32 cellular contexts compared by ENCODE assay signal in the genomic region with DNA sequence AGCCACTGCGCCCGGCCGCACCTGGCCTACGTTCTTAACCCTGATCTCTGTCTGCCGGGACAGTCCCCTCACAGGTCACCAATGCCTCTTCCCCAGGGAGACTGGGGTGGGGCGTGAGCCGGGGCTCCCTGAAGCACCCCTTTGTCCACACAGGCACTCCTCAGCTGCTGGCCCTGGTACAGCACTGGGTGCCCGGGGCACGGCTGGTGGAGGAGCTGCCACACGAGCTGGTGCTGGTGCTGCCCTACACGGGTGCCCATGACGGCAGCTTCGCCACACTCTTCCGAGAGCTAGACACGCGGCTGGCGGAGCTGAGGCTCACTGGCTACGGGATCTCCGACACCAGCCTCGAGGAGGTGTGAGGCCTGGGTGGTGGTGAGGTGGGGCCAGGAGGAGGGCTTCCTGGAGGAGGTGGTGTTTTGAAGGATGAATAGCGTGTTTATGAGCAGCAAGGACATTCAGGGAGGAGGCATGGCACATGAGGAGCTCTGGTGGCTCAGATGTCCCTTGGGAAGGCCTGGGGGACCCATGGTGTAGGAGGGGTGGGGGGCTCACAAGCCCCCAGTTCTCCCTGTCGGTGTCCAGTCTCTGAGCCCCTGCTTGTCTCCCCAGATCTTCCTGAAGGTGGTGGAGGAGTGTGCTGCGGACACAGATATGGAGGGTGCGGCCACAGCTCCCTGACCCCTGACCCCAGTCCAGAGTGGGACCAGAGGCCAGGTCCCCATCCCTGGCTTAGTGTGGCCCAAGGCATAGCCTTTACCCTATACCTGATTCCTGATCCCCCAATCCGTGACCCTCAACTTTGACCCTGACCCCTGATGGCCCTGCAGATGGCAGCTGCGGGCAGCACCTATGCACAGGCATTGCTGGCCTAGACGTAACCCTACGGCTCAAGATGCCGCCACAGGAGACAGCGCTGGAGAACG. TPM values are rescaled to one million over a fixed set of nuclear protein-coding genes. Genes with fewer than 3 reads are reported as not detected.
DNase-seq lines count a peak whose midpoint lies in the region; ATAC-seq and TF ChIP-seq lines count a peak whose summit lies in the region.
"Had no signal": no experiment of that assay in that cellular context is flagged by ENCODE, and none has a peak within 500 bp of the region (broad histone marks: within the 10 kb centered on the region; RNA-seq: fewer than 3 reads in every experiment).

No MANE protein-coding gene starts in this region.

- intact Hi-C loops in activated CD8-positive, alpha-beta T cell treated with anti-CD3 and anti-CD28 coated beads for 36 hours (cut with micrococcal nuclease), result no loop called here

- H3K27ac Mint-ChIP-seq in activated CD8-positive, alpha-beta T cell treated with anti-CD3 and anti-CD28 coated beads, Interleukin-2, amount 10 ng/mL, durations not matched to agents 7 days and 5 days, result peak overlapping the region; percentile 30
- no peak overlapping the region for H3K27ac Mint-ChIP-seq in activated CD8-positive, alpha-beta T cell treated with anti-CD3 and anti-CD28 coated beads for 36 hours
- H3K27ac Mint-ChIP-seq in activated T-helper 17 cell treated with anti-CD3 and anti-CD28 coated beads, Interleukin-2, amount 50 U/mL, for 72 hours, result peak overlapping the region; percentile 62
- peak overlapping the region; percentile 44 for H3K27ac Mint-ChIP-seq in stimulated activated memory B cell treated with anti-CD40 and anti-IgM and Interleukin-4, amounts not matched to agents 10 μg/mL and 1 μg/mL and 100 μg/mL, for 72 hours
- H3K27ac Mint-ChIP-seq: activated naive CD8-positive, alpha-beta T cell treated with anti-CD3 and anti-CD28 coated beads for 36 hours; stimulated activated naive CD8-positive, alpha-beta T cell treated with anti-CD3 and anti-CD28 coated beads, Interleukin-15, Interleukin-2, amounts not matched to agents 100 ng/mL and 50 ng/mL, for 24 hours had no signal

- H3K4me1 Mint-ChIP-seq in activated CD8-positive, alpha-beta T cell treated with anti-CD3 and anti-CD28 coated beads, Interleukin-2, amount 10 ng/mL, durations not matched to agents 7 days and 5 days (ENCODE audit: low read depth), result peaks cover 18% of the 10 kb centered on the region
- H3K4me1 Mint-ChIP-seq in activated CD8-positive, alpha-beta T cell treated with anti-CD3 and anti-CD28 coated beads for 36 hours (ENCODE audit: low read depth), result peaks cover 19% of the 10 kb centered on the region
- H3K4me1 Mint-ChIP-seq in activated T-helper 17 cell treated with anti-CD3 and anti-CD28 coated beads, Interleukin-2, amount 50 U/mL, for 72 hours, result peaks cover 19% of the 10 kb centered on the region
- H3K4me1 Mint-ChIP-seq in stimulated activated memory B cell treated with anti-CD40 and anti-IgM and Interleukin-4, amounts not matched to agents 10 μg/mL and 1 μg/mL and 100 μg/mL, for 72 hours, result peaks cover 31% of the 10 kb centered on the region

- H3K9me3 Mint-ChIP-seq in activated CD8-positive, alpha-beta T cell treated with anti-CD3 and anti-CD28 coated beads, Interleukin-2, amount 10 ng/mL, durations not matched to agents 7 days and 5 days (ENCODE audit: insufficient read depth), result no peaks in the 10 kb centered on the region
- peaks cover 14% of the 10 kb centered on the region for H3K9me3 Mint-ChIP-seq in activated CD8-positive, alpha-beta T cell treated with anti-CD3 and anti-CD28 coated beads for 36 hours
- H3K9me3 Mint-ChIP-seq in activated T-helper 17 cell treated with anti-CD3 and anti-CD28 coated beads, Interleukin-2, amount 50 U/mL, for 72 hours, result no peaks in the 10 kb centered on the region
- no peaks in the 10 kb centered on the region for H3K9me3 Mint-ChIP-seq in stimulated activated memory B cell treated with anti-CD40 and anti-IgM and Interleukin-4, amounts not matched to agents 10 μg/mL and 1 μg/mL and 100 μg/mL, for 72 hours
- H3K9me3 Mint-ChIP-seq: activated T-helper 1 cell treated with anti-CD3 and anti-CD28 coated beads, Interleukin-12 subunit alpha, Interleukin-12 subunit beta, Interleukin-2, Interleukin-4 antibody, amounts not matched to agents 30 ng/mL and 10 ng/mL and 1 ng/mL, durations not matched to agents 14 hours and 24 hours and 36 hours; stimulated activated naive CD8-positive, alpha-beta T cell treated with anti-CD3 and anti-CD28 coated beads, Interleukin-15, Interleukin-2, amounts not matched to agents 100 ng/mL and 50 ng/mL, for 24 hours had no signal

- DNase-seq in activated CD8-positive, alpha-beta T cell treated with anti-CD3 and anti-CD28 coated beads, Interleukin-2, amount 10 ng/mL, durations not matched to agents 7 days and 5 days, result no peak
- DNase-seq in activated CD8-positive, alpha-beta T cell treated with anti-CD3 and anti-CD28 coated beads for 36 hours, result no peak
- no peak for DNase-seq in DMS53 treated with DMSO at 0.1 percent for 48 hours (lab: John Stamatoyannopoulos, UW; ENCODE audit: unreplicated experiment)
- no peak for DNase-seq in activated CD4-positive, alpha-beta T cell treated with anti-CD3 and anti-CD28 coated beads for 4 hours
- DNase-seq: activated CD4-positive, alpha-beta T cell treated with anti-CD3 and anti-CD28 coated beads, Interleukin-2, amount 50 U/mL, for 1 hour; activated naive CD8-positive, alpha-beta T cell treated with anti-CD3 and anti-CD28 coated beads for 36 hours; AML-193; cortex of kidney; DMS53; head of caudate nucleus; naive thymus-derived CD8-positive, alpha-beta T cell; NCI-H1092; NCI-H187 treated with DMSO at 0.1 percent for 48 hours; NCI-H524 treated with DMSO at 0.1 percent for 48 hours; NK-92 treated with Interleukin-12 subunit alpha and Interleukin-12 subunit beta, amount 100 ng/mL, for 24 hours; PC-9; SHP77 treated with DMSO at 0.1 percent for 48 hours; SW 1271; T1000; WERI-Rb-1 had no signal

- peaks cover 44% of the 10 kb centered on the region for H3K36me3 Mint-ChIP-seq in activated CD8-positive, alpha-beta T cell treated with anti-CD3 and anti-CD28 coated beads, Interleukin-2, amount 10 ng/mL, durations not matched to agents 7 days and 5 days (ENCODE audit: low read depth)
- H3K36me3 Mint-ChIP-seq in activated CD8-positive, alpha-beta T cell treated with anti-CD3 and anti-CD28 coated beads for 36 hours (ENCODE audit: low read depth), result peaks cover 29% of the 10 kb centered on the region
- peaks cover 14% of the 10 kb centered on the region for H3K36me3 Mint-ChIP-seq in activated T-helper 17 cell treated with anti-CD3 and anti-CD28 coated beads, Interleukin-2, amount 50 U/mL, for 72 hours (ENCODE audit: low read depth)
- peaks cover 59% of the 10 kb centered on the region for H3K36me3 Mint-ChIP-seq in stimulated activated memory B cell treated with anti-CD40 and anti-IgM and Interleukin-4, amounts not matched to agents 10 μg/mL and 1 μg/mL and 100 μg/mL, for 72 hours

- POLR2A ChIA-PET in activated CD8-positive, alpha-beta T cell treated with anti-CD3 and anti-CD28 coated beads, Interleukin-2, amount 10 ng/mL, durations not matched to agents 7 days and 5 days (lab: Charles Lee), result interaction anchor here (0.8 to 1.6 kb wide), 2 partner anchors 10 to 14 kb away, joined by 3 to 5 read pairs; a partner anchor contains a TSS
- POLR2A ChIA-PET in activated CD8-positive, alpha-beta T cell treated with anti-CD3 and anti-CD28 coated beads for 36 hours (lab: Charles Lee), result interaction anchor here (1.5 to 1.6 kb wide), 2 partner anchors 11 to 13 kb away, joined by 3 to 4 read pairs; no protein-coding TSS in a partner anchor

- ATAC-seq in activated CD8-positive, alpha-beta T cell treated with anti-CD3 and anti-CD28 coated beads, Interleukin-2, amount 10 ng/mL, durations not matched to agents 7 days and 5 days, result peak; percentile 12
- ATAC-seq in activated CD8-positive, alpha-beta T cell treated with anti-CD3 and anti-CD28 coated beads for 36 hours, result no peak
- no peak for ATAC-seq in activated T-helper 17 cell treated with anti-CD3 and anti-CD28 coated beads, Interleukin-2, amount 50 U/mL, for 72 hours (replicated peaks)
- peak; percentile 18 for ATAC-seq in stimulated activated memory B cell treated with anti-CD40 and anti-IgM and Interleukin-4, amounts not matched to agents 10 μg/mL and 1 μg/mL and 100 μg/mL, for 72 hours

- no peak for TF ChIP-seq CTCF in activated CD8-positive, alpha-beta T cell treated with anti-CD3 and anti-CD28 coated beads for 36 hours (IDR thresholded peaks at IDR 0.05)

- H3K27me3 Mint-ChIP-seq in activated CD8-positive, alpha-beta T cell treated with anti-CD3 and anti-CD28 coated beads, Interleukin-2, amount 10 ng/mL, durations not matched to agents 7 days and 5 days (ENCODE audit: low read depth), result no peaks in the 10 kb centered on the region
- no peaks in the 10 kb centered on the region for H3K27me3 Mint-ChIP-seq in activated CD8-positive, alpha-beta T cell treated with anti-CD3 and anti-CD28 coated beads for 36 hours
- H3K27me3 Mint-ChIP-seq in activated T-helper 17 cell treated with anti-CD3 and anti-CD28 coated beads, Interleukin-2, amount 50 U/mL, for 72 hours, result no peaks in the 10 kb centered on the region
- no peaks in the 10 kb centered on the region for H3K27me3 Mint-ChIP-seq in stimulated activated memory B cell treated with anti-CD40 and anti-IgM and Interleukin-4, amounts not matched to agents 10 μg/mL and 1 μg/mL and 100 μg/mL, for 72 hours
- H3K27me3 Mint-ChIP-seq: activated naive CD8-positive, alpha-beta T cell treated with anti-CD3 and anti-CD28 coated beads for 36 hours; naive thymus-derived CD8-positive, alpha-beta T cell; stimulated activated naive CD8-positive, alpha-beta T cell treated with anti-CD3 and anti-CD28 coated beads, Interleukin-15, Interleukin-2, amounts not matched to agents 100 ng/mL and 50 ng/mL, for 24 hours had no signal

- CTCF ChIA-PET in activated CD8-positive, alpha-beta T cell treated with anti-CD3 and anti-CD28 coated beads, Interleukin-2, amount 10 ng/mL, durations not matched to agents 7 days and 5 days (lab: Charles Lee), result no interaction called here
- CTCF ChIA-PET in activated CD8-positive, alpha-beta T cell treated with anti-CD3 and anti-CD28 coated beads for 36 hours (lab: Charles Lee), result interaction anchor here (2.2 kb wide), 1 partner anchor 11 kb away, joined by 5 read pairs; no protein-coding TSS in a partner anchor

- H3K4me3 Mint-ChIP-seq in activated CD8-positive, alpha-beta T cell treated with anti-CD3 and anti-CD28 coated beads, Interleukin-2, amount 10 ng/mL, durations not matched to agents 7 days and 5 days, result no peak overlapping the region
- no peak overlapping the region for H3K4me3 Mint-ChIP-seq in activated CD8-positive, alpha-beta T cell treated with anti-CD3 and anti-CD28 coated beads for 36 hours
- no peak overlapping the region for H3K4me3 Mint-ChIP-seq in activated T-helper 17 cell treated with anti-CD3 and anti-CD28 coated beads, Interleukin-2, amount 50 U/mL, for 72 hours
- no peak overlapping the region for H3K4me3 Mint-ChIP-seq in stimulated activated memory B cell treated with anti-CD40 and anti-IgM and Interleukin-4, amounts not matched to agents 10 μg/mL and 1 μg/mL and 100 μg/mL, for 72 hours
- H3K4me3 Mint-ChIP-seq: activated naive CD8-positive, alpha-beta T cell treated with anti-CD3 and anti-CD28 coated beads for 36 hours; activated T-helper 1 cell treated with anti-CD3 and anti-CD28 coated beads, Interleukin-12 subunit alpha, Interleukin-12 subunit beta, Interleukin-2, Interleukin-4 antibody, amounts not matched to agents 30 ng/mL and 10 ng/mL and 1 ng/mL, durations not matched to agents 14 hours and 24 hours and 36 hours; naive thymus-derived CD8-positive, alpha-beta T cell; stimulated activated naive CD8-positive, alpha-beta T cell treated with anti-CD3 and anti-CD28 coated beads, Interleukin-15, Interleukin-2, amounts not matched to agents 100 ng/mL and 50 ng/mL, for 24 hours had no signal

RNA-seq across cellular contexts. Expression of a gene that starts 13.5 kb away (rescaled TPM):
- total RNA-seq in activated CD8-positive, alpha-beta T cell treated with anti-CD3 and anti-CD28 coated beads, Interleukin-2, amount 10 ng/mL, durations not matched to agents 7 days and 5 days, result 100 to 1,000 TPM; 433 to 445 TPM
- 100 to 1,000 TPM; 136 to 150 TPM for total RNA-seq in activated CD8-positive, alpha-beta T cell treated with anti-CD3 and anti-CD28 coated beads for 36 hours
- 100 to 1,000 TPM; 211 to 310 TPM for total RNA-seq in activated T-helper 17 cell treated with anti-CD3 and anti-CD28 coated beads, Interleukin-2, amount 50 U/mL, for 72 hours

RNA-seq across cellular contexts. Expression of a gene that starts 13.5 kb away (rescaled TPM):
- 10 to 100 TPM; 76.6 to 77.5 TPM for total RNA-seq in activated CD8-positive, alpha-beta T cell treated with anti-CD3 and anti-CD28 coated beads, Interleukin-2, amount 10 ng/mL, durations not matched to agents 7 days and 5 days
- 10 to 100 TPM; 14.0 to 14.6 TPM for total RNA-seq in activated CD8-positive, alpha-beta T cell treated with anti-CD3 and anti-CD28 coated beads for 36 hours
- 10 to 100 TPM; 21.8 to 31.2 TPM for total RNA-seq in activated T-helper 17 cell treated with anti-CD3 and anti-CD28 coated beads, Interleukin-2, amount 50 U/mL, for 72 hours

RNA-seq across cellular contexts. Expression of a gene that starts 27.0 kb away (rescaled TPM):
- 100 to 1,000 TPM; 417 to 455 TPM for total RNA-seq in activated CD8-positive, alpha-beta T cell treated with anti-CD3 and anti-CD28 coated beads, Interleukin-2, amount 10 ng/mL, durations not matched to agents 7 days and 5 days
- total RNA-seq in activated CD8-positive, alpha-beta T cell treated with anti-CD3 and anti-CD28 coated beads for 36 hours, result 10 to 100 TPM; 97.4 to 98.3 TPM
- 100 to 1,000 TPM; 152 to 246 TPM for total RNA-seq in activated T-helper 17 cell treated with anti-CD3 and anti-CD28 coated beads, Interleukin-2, amount 50 U/mL, for 72 hours

RNA-seq across cellular contexts. Expression of a gene that starts 32.1 kb away (rescaled TPM):
- total RNA-seq in activated CD8-positive, alpha-beta T cell treated with anti-CD3 and anti-CD28 coated beads, Interleukin-2, amount 10 ng/mL, durations not matched to agents 7 days and 5 days, result not detected
- total RNA-seq in activated CD8-positive, alpha-beta T cell treated with anti-CD3 and anti-CD28 coated beads for 36 hours, result not detected
- not detected for total RNA-seq in activated T-helper 17 cell treated with anti-CD3 and anti-CD28 coated beads, Interleukin-2, amount 50 U/mL, for 72 hours
- total RNA-seq: activated naive CD8-positive, alpha-beta T cell treated with anti-CD3 and anti-CD28 coated beads for 36 hours; activated T-helper 1 cell treated with anti-CD3 and anti-CD28 coated beads, Interleukin-12 subunit alpha, Interleukin-12 subunit beta, Interleukin-2, Interleukin-4 antibody, amounts not matched to agents 30 ng/mL and 10 ng/mL and 1 ng/mL, durations not matched to agents 14 hours and 24 hours and 36 hours; ascending aorta; cardiac septum; fibroblast of villous mesenchyme; H4; kidney epithelial cell; lower leg skin; naive thymus-derived CD8-positive, alpha-beta T cell; omental fat pad; PC-9; thoracic aorta had no signal

RNA-seq across cellular contexts. Expression of a gene that starts 32.5 kb away (rescaled TPM):
- total RNA-seq in activated CD8-positive, alpha-beta T cell treated with anti-CD3 and anti-CD28 coated beads, Interleukin-2, amount 10 ng/mL, durations not matched to agents 7 days and 5 days, result 100 to 1,000 TPM; 153 to 160 TPM
- 100 to 1,000 TPM; 115 to 117 TPM for total RNA-seq in activated CD8-positive, alpha-beta T cell treated with anti-CD3 and anti-CD28 coated beads for 36 hours
- 100 to 1,000 TPM; 101 to 120 TPM for total RNA-seq in activated T-helper 17 cell treated with anti-CD3 and anti-CD28 coated beads, Interleukin-2, amount 50 U/mL, for 72 hours

Comparison
In these comparisons a context has a peak if more than half of its experiments do, and no peak if none do; other contexts are left out.
1. ATAC-seq: peak in activated CD8-positive, alpha-beta T cell treated with anti-CD3 and anti-CD28 coated beads, Interleukin-2, amount 10 ng/mL, durations not matched to agents 7 days and 5 days (single experiment) and stimulated activated memory B cell treated with anti-CD40 and anti-IgM and Interleukin-4, amounts not matched to agents 10 μg/mL and 1 μg/mL and 100 μg/mL, for 72 hours (single experiment); none in activated CD8-positive, alpha-beta T cell treated with anti-CD3 and anti-CD28 coated beads for 36 hours (single experiment) and activated T-helper 17 cell treated with anti-CD3 and anti-CD28 coated beads, Interleukin-2, amount 50 U/mL, for 72 hours (single experiment).